ENCODE assay signal across 1 cellular context in the genomic region with DNA sequence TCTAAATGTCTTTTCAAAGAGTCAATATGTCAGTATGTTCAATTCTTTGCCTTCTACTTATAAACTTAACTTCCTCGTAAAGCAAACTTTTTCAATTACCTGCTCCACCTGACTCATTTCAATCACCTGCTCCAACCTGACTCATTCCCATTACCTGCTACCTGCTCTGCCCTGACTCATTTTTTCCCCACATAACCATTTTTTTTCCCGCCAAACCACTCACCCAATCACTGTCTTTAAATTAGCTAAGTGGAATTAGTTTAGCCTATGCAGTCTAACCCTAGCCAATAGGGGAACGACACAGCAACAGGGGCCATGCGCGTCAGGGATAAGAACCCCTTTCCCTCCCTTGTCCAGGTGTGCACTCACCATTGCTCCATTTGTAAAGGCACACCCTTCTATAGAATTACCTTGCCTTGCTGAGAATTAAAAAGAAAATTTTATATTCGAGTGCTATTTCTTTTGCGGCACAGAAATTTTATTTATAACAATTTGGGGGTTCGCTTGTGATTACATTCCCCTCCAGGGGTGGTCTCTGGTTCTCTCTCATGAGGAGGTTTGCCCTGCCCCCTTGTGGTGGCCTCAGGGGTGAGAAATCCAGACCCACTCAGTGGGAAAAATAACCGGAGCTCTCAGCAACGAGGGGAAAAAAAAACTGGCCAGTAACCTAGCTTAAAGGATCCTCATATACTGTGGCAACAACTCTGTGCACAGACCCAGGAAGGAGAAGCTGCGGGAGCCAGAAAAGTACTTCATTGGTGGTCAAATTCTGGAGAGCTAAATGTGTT.
TF ChIP-seq lines count a peak whose summit lies in the region.

No MANE protein-coding gene starts in this region.

TF ChIP-seq in WTC11, 78 proteins besides CTCF, POLR2A, EP300 and RAD21 (continued from another document):
- TF ChIP-seq ZBTB43 (CRISPR knock-in tag; IDR thresholded peaks at IDR 0.05) (no peak), JAZF1 (CRISPR knock-in tag; IDR thresholded peaks at IDR 0.05) (no peak), NR3C1 (CRISPR knock-in tag; conservative IDR thresholded peaks at IDR 0.05; ENCODE audit: low read depth) (no peak), ZNF425 (CRISPR knock-in tag; conservative IDR thresholded peaks at IDR 0.05) (no peak), ELF4 (CRISPR knock-in tag; IDR thresholded peaks at IDR 0.05; ENCODE audit: low read depth) (no peak), MYBL2 (CRISPR knock-in tag; IDR thresholded peaks at IDR 0.05) (no peak), ZBTB21 (CRISPR knock-in tag; IDR thresholded peaks at IDR 0.05; ENCODE audit: borderline replicate concordance) (no peak), JUN (CRISPR knock-in tag; IDR thresholded peaks at IDR 0.05) (no peak), ZNF317 (CRISPR knock-in tag; IDR thresholded peaks at IDR 0.05; ENCODE audit: borderline replicate concordance, low read depth) (no peak), HMGA2 (CRISPR knock-in tag; IDR thresholded peaks at IDR 0.05) (no peak), NFYB (CRISPR knock-in tag; conservative IDR thresholded peaks at IDR 0.05; ENCODE audit: low read depth) (no peak), MAX (CRISPR knock-in tag; IDR thresholded peaks at IDR 0.05) (no peak)
- TF ChIP-seq, protein P1, sequence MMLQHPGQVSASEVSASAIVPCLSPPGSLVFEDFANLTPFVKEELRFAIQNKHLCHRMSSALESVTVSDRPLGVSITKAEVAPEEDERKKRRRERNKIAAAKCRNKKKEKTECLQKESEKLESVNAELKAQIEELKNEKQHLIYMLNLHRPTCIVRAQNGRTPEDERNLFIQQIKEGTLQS (CRISPR knock-in tag; conservative IDR thresholded peaks at IDR 0.05): no peak
